ENCODE assay signal across 13 cellular contexts in the genomic region with DNA sequence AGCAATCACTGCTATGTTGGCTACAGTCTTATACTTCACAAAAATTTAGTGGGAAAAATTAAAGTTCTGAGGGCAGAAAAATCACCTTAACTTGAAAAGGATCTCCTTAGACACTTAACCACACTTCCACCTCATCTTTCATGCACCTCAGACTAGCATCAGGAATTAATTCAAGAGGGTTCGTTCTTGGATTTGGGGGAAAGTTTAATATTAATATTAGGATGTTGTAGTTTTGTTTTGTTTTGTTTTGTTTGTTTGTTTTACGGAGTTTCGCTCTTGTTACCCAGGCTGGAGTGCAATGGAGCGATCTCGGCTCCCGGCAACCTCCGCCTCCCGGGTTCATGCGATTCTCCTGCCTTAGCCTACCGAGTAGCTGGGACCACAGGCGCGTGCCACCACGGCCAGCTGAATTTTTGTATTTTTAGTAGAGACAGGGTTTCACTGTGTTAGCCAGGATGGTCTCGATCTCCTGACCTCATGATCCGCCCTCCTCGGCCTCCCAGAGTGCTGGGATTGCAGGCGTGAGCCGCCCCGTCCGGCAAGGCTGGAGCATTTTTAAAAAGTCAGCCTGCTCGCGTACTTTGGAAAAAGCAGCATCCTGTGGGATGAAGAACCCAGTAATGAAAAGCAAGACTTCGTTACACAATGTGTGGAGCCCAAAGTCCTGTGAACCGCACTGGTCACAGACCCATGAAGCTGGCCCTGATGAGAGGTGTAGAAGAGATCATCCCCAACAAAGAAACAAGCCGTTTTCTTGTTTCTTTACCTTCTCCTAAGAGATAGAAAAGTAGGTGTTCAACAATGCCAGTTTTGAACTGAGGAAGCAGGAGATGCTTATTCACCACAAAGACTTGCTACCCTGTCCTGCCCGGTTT.
A peak's percentile ranks its signal among the peaks of the same experiment; 100 is the strongest.
DNase-seq lines count a peak whose midpoint lies in the region; ATAC-seq, FAIRE-seq and TF ChIP-seq lines count a peak whose summit lies in the region.
"Had no signal": no experiment of that assay in that cellular context is flagged by ENCODE, and none has a peak within 500 bp of the region (broad histone marks: within the 10 kb centered on the region; RNA-seq: fewer than 3 reads in every experiment).

No MANE protein-coding gene starts in this region.

- DNase-seq in GM23338 (ENCODE audit: low spot score) = no peak
- DNase-seq in H1 (ENCODE audit: low read depth in 1 of 2, low spot score in 2 of 2) = no peak
- no peak for DNase-seq in nephron progenitor cell
- no peak for DNase-seq in GM03348 (ENCODE audit: low spot score)
- DNase-seq in DMS79 treated with DMSO at 0.1 percent for 48 hours (lab: John Stamatoyannopoulos, UW) = no peak
- no peak for DNase-seq in NCI-H2171 (lab: John Stamatoyannopoulos, UW)
- DNase-seq: ACHN; CD4-positive, CD25-positive, alpha-beta regulatory T cell; DMS79; NCI-H1105; NCI-H187; NCI-H510A treated with DMSO at 0.1 percent for 48 hours had no signal

- H2AK5ac ChIP-seq in H1 (ENCODE audit: low read depth, low read length) = no peak overlapping the region

- no peak overlapping the region for H3K23ac ChIP-seq in H1 (ENCODE audit: insufficient read length)

- POLR2A ChIA-PET in H1 (lab: Charles Lee; ENCODE audit: partially characterized antibody) = interaction anchor here (0.9 to 2.8 kb wide), 10 partner anchors 8 to 146 kb away, joined by 3 to 10 read pairs (median 4); no protein-coding TSS in a partner anchor

- H3K9me3 Mint-ChIP-seq in GM23338 (peaks cover 2% of the 10 kb centered on the region; the same call in 1 of the 3 replicates), nephron progenitor cell (peaks cover 7% of the 10 kb centered on the region)

- H3K4ac ChIP-seq in H1 (replicated peaks; ENCODE audit: insufficient read length, low read depth, low read length) = no peak overlapping the region

- peaks cover 29% of the 10 kb centered on the region for H3K27me3 Mint-ChIP-seq in GM23338 (ENCODE audit: insufficient read depth, low read depth, poor library complexity)
- H3K27me3 Mint-ChIP-seq in nephron progenitor cell (ENCODE audit: low read depth, poor library complexity) = peaks cover 87% of the 10 kb centered on the region

- no peak overlapping the region for H4K91ac ChIP-seq in H1 (replicated peaks; ENCODE audit: insufficient read length, low read length)

- 66% methylated on average over 26 of the region's 26 CpGs for WGBS in HUES64
- 64 to 100% methylated on average over 2 to 24 of the region's 26 CpGs for WGBS in H1 (ENCODE audit: extremely low coverage in 1 of 2, insufficient coverage in 1 of 2, insufficient read length in 1 of 2, insufficient replicate concordance in 2 of 2, low coverage in 1 of 2, low lambda C conversion rate in 2 of 2, missing lambda C conversion rate in 1 of 2), 2 experiments

- no peaks in the 10 kb centered on the region for H3F3A ChIP-seq in GM23338 (replicated peaks; ENCODE audit: low read depth)

- H4K20me1 ChIP-seq in GM23338 (replicated peaks; ENCODE audit: insufficient read depth) (no peaks in the 10 kb centered on the region), H1 (replicated peaks in 1 of 2; ENCODE audit: control insufficient read depth in 1 of 2, insufficient read depth in 2 of 2, low read length in 2 of 2) (no peaks in the 10 kb centered on the region)

- no peaks in the 10 kb centered on the region for H3K9me3 ChIP-seq in HUES64 (ENCODE audit: insufficient read depth, low read depth, low read length)
- no peaks in the 10 kb centered on the region for H3K9me3 ChIP-seq in H1 (ENCODE audit: insufficient read depth in 2 of 2, low read depth in 1 of 2, low read length in 1 of 2)

- no peak overlapping the region for H3K27ac Mint-ChIP-seq in GM23338
- no peak overlapping the region for H3K27ac Mint-ChIP-seq in nephron progenitor cell
- H3K27ac Mint-ChIP-seq: CD4-positive, CD25-positive, alpha-beta regulatory T cell had no signal

- no peak overlapping the region for H4K8ac ChIP-seq in H1 (ENCODE audit: extremely low read depth, insufficient read depth, low read length)

- H3K4me1 ChIP-seq in GM23338 (ENCODE audit: insufficient read depth) (no peaks in the 10 kb centered on the region; the same call in 1 of the 2 replicates), HUES64 (ENCODE audit: insufficient read depth, low read length) (no peaks in the 10 kb centered on the region), H1 (replicated peaks in 1 of 4; ENCODE audit: control insufficient read depth in 3 of 4, insufficient read depth in 4 of 4, low read length in 3 of 4) (no peaks in the 10 kb centered on the region)

- no peaks in the 10 kb centered on the region; the same call in 1 of the 2 replicates for H3K23me2 ChIP-seq in H1 (ENCODE audit: low read depth, low read length)

- H3K27me3 ChIP-seq in GM23338 (ENCODE audit: insufficient read depth) (no peaks in the 10 kb centered on the region), HUES64 (ENCODE audit: insufficient read depth, low read length) (no peaks in the 10 kb centered on the region), H1 (replicated peaks in 1 of 4; ENCODE audit: control insufficient read depth in 3 of 4, extremely low read depth in 1 of 4, insufficient read depth in 3 of 4, low read length in 3 of 4) (no peaks in the 10 kb centered on the region; a peak in 1 of 7 replicates)

- H3K4me3 ChIP-seq in GM23338 (peak overlapping the region; percentile 39), HUES64 (ENCODE audit: low read length) (peak overlapping the region; percentile 39), H1 (ENCODE audit: extremely low read depth in 1 of 4, insufficient read depth in 2 of 4, low read depth in 3 of 4, low read length in 4 of 4) (peak overlapping the region; percentile 0 to 48 (median 30); a peak in 7 of 8 replicates)

- H2BK15ac ChIP-seq in H1 (ENCODE audit: low read length) = peak overlapping the region; percentile 16; the same call in 1 of the 2 replicates

- no peak overlapping the region for H2BK12ac ChIP-seq in H1 (ENCODE audit: low read depth, low read length)

- CTCF ChIA-PET in H1 (lab: Charles Lee; ENCODE audit: partially characterized antibody) = interaction anchor here (0.6 to 0.7 kb wide), 2 partner anchors 9 to 62 kb away, joined by 3 read pairs; no protein-coding TSS in a partner anchor

- H3K79me2 ChIP-seq in GM23338 (replicated peaks; ENCODE audit: insufficient read depth) (no peaks in the 10 kb centered on the region), H1 (ENCODE audit: control insufficient read depth in 1 of 2, insufficient read depth in 2 of 2, low read length in 2 of 2) (no peaks in the 10 kb centered on the region)

- no peak for TF ChIP-seq EP300 in H1 (IDR thresholded peaks at IDR 0.05; ENCODE audit: borderline replicate concordance in 1 of 2, low read depth in 2 of 2, low read length in 2 of 2)

- H3K4me2 ChIP-seq in GM23338 (peak overlapping the region; percentile 59), H1 (ENCODE audit: insufficient read depth in 1 of 2, low read depth in 2 of 2, low read length in 2 of 2) (peak overlapping the region; percentile 32 to 62; a peak in 3 of 4 replicates)

- no peak overlapping the region for H3K14ac ChIP-seq in H1 (ENCODE audit: insufficient read length)

- H3K56ac ChIP-seq in H1 (replicated peaks; ENCODE audit: insufficient read length, low read depth, low read length) = no peak overlapping the region

- peak; percentile 55 for ATAC-seq in GM23338

- H3K79me1 ChIP-seq in H1 (ENCODE audit: low read depth, low read length) = no peaks in the 10 kb centered on the region

- H3K9me2 ChIP-seq in GM23338 (ENCODE audit: insufficient read depth) = no peaks in the 10 kb centered on the region

- no peak for TF ChIP-seq RAD21 in H1 (IDR thresholded peaks at IDR 0.05 in 1 of 2, conservative IDR thresholded peaks at IDR 0.05 in 1 of 2; ENCODE audit: low read depth in 2 of 2, low read length in 2 of 2)

- H3K36me3 ChIP-seq in GM23338 (ENCODE audit: insufficient read depth) (no peaks in the 10 kb centered on the region), HUES64 (ENCODE audit: insufficient read depth, low read length) (no peaks in the 10 kb centered on the region), H1 (ENCODE audit: control insufficient read depth in 2 of 4, insufficient read depth in 4 of 4, low read length in 3 of 4) (no peaks in the 10 kb centered on the region)

- peak in 1 of 2 experiments; percentile 77; a peak in 2 of 3 replicates for TF ChIP-seq POLR2A in H1 (IDR thresholded peaks at IDR 0.05; ENCODE audit: control extremely low read depth in 1 of 2, low read depth in 2 of 2, low read length in 2 of 2)

- no peak overlapping the region; the same call in 1 of the 2 replicates for H2BK5ac ChIP-seq in H1 (ENCODE audit: low read depth, low read length)

- H3K27ac ChIP-seq in GM23338 (ENCODE audit: low read depth) = no peak overlapping the region
- no peak overlapping the region for H3K27ac ChIP-seq in HUES64 (ENCODE audit: low read depth, low read length)
- H3K27ac ChIP-seq in H1 (ENCODE audit: low read depth, low read length) = no peak overlapping the region

- no peak overlapping the region for H3K18ac ChIP-seq in H1 (ENCODE audit: extremely low read depth, low read length)

- FAIRE-seq in H1 (lab: Jason Lieb, UNC) = no peak

- H3K4me1 Mint-ChIP-seq in GM23338 (peaks cover 11% of the 10 kb centered on the region; the same call in 2 of the 3 replicates), nephron progenitor cell (no peaks in the 10 kb centered on the region)
- H3K4me1 Mint-ChIP-seq: CD4-positive, CD25-positive, alpha-beta regulatory T cell had no signal

- H2AFZ ChIP-seq in GM23338 (peak overlapping the region; percentile 34), H1 (ENCODE audit: low read length) (no peak overlapping the region; the same call in 1 of the 2 replicates)

- no peak overlapping the region for H3K9ac ChIP-seq in HUES64 (ENCODE audit: low read depth, low read length)
- H3K9ac ChIP-seq in H1 (replicated peaks in 1 of 4; ENCODE audit: extremely low read depth in 1 of 4, low read depth in 3 of 4, low read length in 3 of 4) = no peak overlapping the region

- peak overlapping the region; percentile 73 for H3K4me3 Mint-ChIP-seq in GM23338
- H3K4me3 Mint-ChIP-seq in nephron progenitor cell = peak overlapping the region; percentile 46
- H3K4me3 Mint-ChIP-seq: CD4-positive, CD25-positive, alpha-beta regulatory T cell had no signal

- no peak overlapping the region for H4K5ac ChIP-seq in H1 (ENCODE audit: insufficient read length, low read depth, low read length)

- TF ChIP-seq CTCF in GM23338 (conservative IDR thresholded peaks at IDR 0.05; ENCODE audit: low read depth in 2 of 2) (no peak), H1 (IDR thresholded peaks at IDR 0.05; ENCODE audit: control extremely low read depth in 1 of 3, insufficient read depth in 1 of 3, low read depth in 1 of 3, low read length in 3 of 3) (no peak), nephron progenitor cell (IDR thresholded peaks at IDR 0.05) (no peak)

- no peak overlapping the region for H2BK20ac ChIP-seq in H1 (ENCODE audit: low read length)

- H3K36me3 Mint-ChIP-seq in GM23338 (ENCODE audit: low read depth) (no peaks in the 10 kb centered on the region), nephron progenitor cell (ENCODE audit: low read depth) (no peaks in the 10 kb centered on the region)
- H3K36me3 Mint-ChIP-seq: CD4-positive, CD25-positive, alpha-beta regulatory T cell had no signal

- no peak overlapping the region for H2BK120ac ChIP-seq in H1 (replicated peaks; ENCODE audit: low read depth, low read length)

TF ChIP-seq in GM23338, 12 proteins besides CTCF, POLR2A, EP300 and RAD21 (continues in another document):
- TF ChIP-seq JUNB (IDR thresholded peaks at IDR 0.05; ENCODE audit: unreplicated experiment) = no peak

TF ChIP-seq in H1, 55 proteins besides CTCF, POLR2A, EP300 and RAD21 (continues in another document):
- peak; percentile 61; the same call in 1 of the 2 replicates for TF ChIP-seq POLR2AphosphoS5 (IDR thresholded peaks at IDR 0.05; ENCODE audit: low read depth, low read length)
